27 cellular contexts compared by ENCODE assay signal in the genomic region with DNA sequence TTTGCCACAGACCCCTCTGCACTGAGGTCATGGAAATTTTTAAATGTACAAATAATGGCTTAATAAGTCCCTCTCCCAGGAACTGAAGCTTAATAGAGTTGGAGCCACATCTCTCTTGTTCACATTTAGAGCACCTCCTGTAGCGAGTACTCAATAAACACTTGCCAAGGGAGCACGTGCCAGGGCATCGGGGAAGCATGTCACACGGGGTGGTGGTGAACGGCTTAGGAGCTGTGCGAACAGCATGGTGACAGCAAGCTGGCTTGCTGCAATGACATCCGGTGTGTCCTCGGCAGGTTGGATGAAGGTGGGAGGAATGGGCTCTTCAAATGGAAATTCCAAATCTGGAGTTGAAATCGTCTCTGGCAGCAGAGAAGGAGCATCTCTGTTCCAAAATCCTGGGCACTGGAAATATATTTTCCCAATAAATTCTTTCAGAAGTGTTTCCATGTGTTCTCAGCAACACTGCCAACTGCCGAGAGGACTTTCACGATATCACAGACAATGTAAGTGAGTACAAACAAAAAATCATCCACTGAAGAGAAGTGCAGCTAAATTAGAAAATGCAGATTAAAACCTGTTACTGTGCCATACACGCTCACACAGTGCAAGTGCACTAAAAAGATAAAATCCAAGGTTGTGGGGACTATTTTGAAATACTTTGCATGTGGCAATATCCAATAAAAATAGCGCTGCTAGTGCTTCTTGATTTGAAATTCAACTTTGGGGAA.
"Had no signal": no experiment of that assay in that cellular context is flagged by ENCODE, and none has a peak within 500 bp of the region (broad histone marks: within the 10 kb centered on the region; RNA-seq: fewer than 3 reads in every experiment).

No MANE protein-coding gene starts in this region.

- ATAC-seq: activated CD4-positive, alpha-beta T cell treated with anti-CD3 and anti-CD28 coated beads for 36 hours; activated CD8-positive, alpha-beta memory T cell treated with anti-CD3 and anti-CD28 coated beads, Interleukin-2, amount 10 ng/mL, durations not matched to agents 7 days and 5 days; activated CD8-positive, alpha-beta T cell treated with anti-CD3 and anti-CD28 coated beads, Interleukin-2, amount 10 ng/mL, durations not matched to agents 7 days and 5 days; activated naive CD4-positive, alpha-beta T cell treated with anti-CD3 and anti-CD28 coated beads, Interleukin-2, amount 50 U/mL, for 72 hours; activated T-cell treated with anti-CD3 and anti-CD28 coated beads, Interleukin-2, amount 50 U/mL, for 72 hours; gastrocnemius medialis; stimulated activated effector memory CD8-positive, alpha-beta T cell treated with anti-CD3 and anti-CD28 coated beads, Interleukin-12 subunit alpha, Interleukin-12 subunit beta, amount 100 ng/mL, for 72 hours had no signal

- DNase-seq: activated CD4-positive, alpha-beta T cell treated with anti-CD3 and anti-CD28 coated beads for 36 hours; activated CD4-positive, CD25-positive, alpha-beta regulatory T cell; activated CD8-positive, alpha-beta memory T cell treated with anti-CD3 and anti-CD28 coated beads, Interleukin-2, amount 10 ng/mL, durations not matched to agents 7 days and 5 days; activated CD8-positive, alpha-beta T cell treated with anti-CD3 and anti-CD28 coated beads, Interleukin-2, amount 10 ng/mL, durations not matched to agents 7 days and 5 days; activated naive CD4-positive, alpha-beta T cell; activated T-cell treated with anti-CD3 and anti-CD28 coated beads for 4 hours; activated T-cell treated with anti-CD3 and anti-CD28 coated beads, Interleukin-2, amount 50 U/mL, for 72 hours; cerebellar nuclear complex; colonic mucosa; effector CD8-positive, alpha-beta T cell; esophagus squamous epithelium; gastrocnemius medialis; glutamatergic neuron; hypothalamus; kidney glomerular epithelial cell; mammary epithelial cell; sigmoid colon; small intestine; stimulated activated CD4-positive, alpha-beta T cell treated with anti-CD3 and anti-CD28 coated beads, Interleukin-4, amount 100 ng/mL, for 24 hours; T-helper 1 cell; thyroid gland; upper lobe of left lung had no signal

- H3K36me3 ChIP-seq: breast epithelium, colonic mucosa, esophagus squamous epithelium, gastrocnemius medialis, sigmoid colon, thyroid gland, upper lobe of left lung, vagina had no signal

- H3K27me3 ChIP-seq: colonic mucosa, gastrocnemius medialis, sigmoid colon, thyroid gland, upper lobe of left lung, vagina had no signal

- H3K4me3 ChIP-seq: breast epithelium, colonic mucosa, esophagus squamous epithelium, gastrocnemius medialis, sigmoid colon, thyroid gland, upper lobe of left lung, vagina had no signal

- FAIRE-seq: endometrium, small intestine had no signal
